1 cellular context compared by ENCODE assay signal in genomic region chr7:142808802-142809583, GRCh38.
TF ChIP-seq lines count a peak whose summit lies in the region.

No MANE protein-coding gene starts in this region.

TF ChIP-seq in H1, 55 proteins besides CTCF, POLR2A, EP300 and RAD21:
- TF ChIP-seq MAFK (IDR thresholded peaks at IDR 0.05; ENCODE audit: low read depth, low read length) (no peak), SP2 (IDR thresholded peaks at IDR 0.05; ENCODE audit: low read length) (no peak), GTF2F1 (IDR thresholded peaks at IDR 0.05; ENCODE audit: borderline replicate concordance, low read depth, low read length) (no peak), ASH2L (IDR thresholded peaks at IDR 0.05; ENCODE audit: low read length) (no peak), JUND (IDR thresholded peaks at IDR 0.05; ENCODE audit: low read length) (no peak), HDAC6 (IDR thresholded peaks at IDR 0.05; ENCODE audit: low read depth, low read length) (no peak), BCL11A (IDR thresholded peaks at IDR 0.05; ENCODE audit: low read depth in 2 of 2, low read length in 2 of 2) (no peak), ATF2 (IDR thresholded peaks at IDR 0.05; ENCODE audit: low read length) (no peak), PHF8 (conservative IDR thresholded peaks at IDR 0.05; ENCODE audit: low read depth, low read length) (no peak), CTBP2 (IDR thresholded peaks at IDR 0.05; ENCODE audit: borderline replicate concordance, insufficient read depth, insufficient read length, low read length) (no peak), KDM4A (IDR thresholded peaks at IDR 0.05; ENCODE audit: low read depth, low read length, severe bottlenecking) (no peak)
TF ChIP-seq in H1: peak in this region for 0.
